Comparison of ENCODE assay signal across 16 cellular contexts in genomic region chr17:27521281-27522027, GRCh38.
DNase-seq lines count a peak whose midpoint lies in the region; ATAC-seq, FAIRE-seq and TF ChIP-seq lines count a peak whose summit lies in the region.
"Had no signal": no experiment of that assay in that cellular context is flagged by ENCODE, and none has a peak within 500 bp of the region (broad histone marks: within the 10 kb centered on the region; RNA-seq: fewer than 3 reads in every experiment).

No MANE protein-coding gene starts in this region.

- no TSS peak for BruUV-seq in HepG2 (replicated peaks; lab: Mats Ljungman, UMichigan)
- BruUV-seq in A673 (replicated peaks; lab: Mats Ljungman, UMichigan): no TSS peak

- H3K4me3 ChIP-seq in HepG2 (replicated peaks in 1 of 3; ENCODE audit: insufficient read depth in 1 of 3, low read depth in 2 of 3, low read length in 3 of 3) (peak overlapping the region in 1 of 3 experiments; percentile 58; a peak in 2 of 6 replicates), right lobe of liver (no peak overlapping the region), dorsolateral prefrontal cortex (no peak overlapping the region), A673 (ENCODE audit: low read depth, low read length, poor library complexity, severe bottlenecking) (no peak overlapping the region)
- H3K4me3 ChIP-seq: A549, Peyer's patch had no signal

- H3K36me3 ChIP-seq in HepG2 (replicated peaks in 1 of 2; ENCODE audit: control insufficient read depth in 1 of 2, insufficient read depth in 2 of 2, low read length in 2 of 2) (no peaks in the 10 kb centered on the region), right lobe of liver (no peaks in the 10 kb centered on the region), A673 (ENCODE audit: insufficient read depth, low read length, poor library complexity, severe bottlenecking) (no peaks in the 10 kb centered on the region)
- H3K36me3 ChIP-seq: Peyer's patch had no signal

- H3K27me3 ChIP-seq in HepG2 (ENCODE audit: control insufficient read depth in 1 of 2, insufficient read depth in 2 of 2, low read length in 2 of 2) (no peaks in the 10 kb centered on the region), right lobe of liver (no peaks in the 10 kb centered on the region), dorsolateral prefrontal cortex (no peaks in the 10 kb centered on the region), A673 (replicated peaks; ENCODE audit: insufficient read depth, low read depth, low read length, poor library complexity) (no peaks in the 10 kb centered on the region)
- H3K27me3 ChIP-seq: Peyer's patch had no signal

- intact Hi-C loops in HepG2 (cut with micrococcal nuclease; ENCODE audit: unreplicated experiment) (no loop called here), right lobe of liver (cut with DNase I) (no loop called here), dorsolateral prefrontal cortex (cut with DNase I) (loop anchor here in 1 of 2 donors (5.0 kb wide), 1 partner anchor 64 kb away; the partner anchor contains the start of gene KSR1), A673 (cut with micrococcal nuclease; ENCODE audit: unreplicated experiment) (loop anchor here (10.0 kb wide), 1 partner anchor 63 kb away; no protein-coding TSS in a partner anchor)

- no peak overlapping the region for H2AFZ ChIP-seq in HepG2 (ENCODE audit: low read length)

- H3K4me1 Mint-ChIP-seq in progenitor cell of endocrine pancreas (ENCODE audit: low read depth): peaks cover 31% of the 10 kb centered on the region

- H3K9me3 ChIP-seq in HepG2 (ENCODE audit: low read length) (no peaks in the 10 kb centered on the region), right lobe of liver (no peaks in the 10 kb centered on the region), A673 (ENCODE audit: low read depth, low read length, poor library complexity, severe bottlenecking) (no peaks in the 10 kb centered on the region)
- H3K9me3 ChIP-seq: A549, Peyer's patch had no signal

- H3K27ac ChIP-seq in HepG2 (ENCODE audit: extremely low read length, insufficient read depth, low read length) (peak overlapping the region; percentile 75), right lobe of liver (no peak overlapping the region), dorsolateral prefrontal cortex (peak overlapping the region in 43 of 59 donors; percentile 10 to 90 (median 78)), A673 (ENCODE audit: low read depth, low read length, poor library complexity, severe bottlenecking) (no peak overlapping the region)
- H3K27ac ChIP-seq: A549, Peyer's patch had no signal

- no peaks in the 10 kb centered on the region for H3K9me3 Mint-ChIP-seq in progenitor cell of endocrine pancreas (ENCODE audit: low read depth)

- no peak for TF ChIP-seq POLR2A in HepG2 (IDR thresholded peaks at IDR 0.05; ENCODE audit: insufficient read depth in 1 of 2, low read depth in 2 of 2, low read length in 2 of 2)
- TF ChIP-seq POLR2A in right lobe of liver (IDR thresholded peaks at IDR 0.05): no peak

- H3K36me3 Mint-ChIP-seq in progenitor cell of endocrine pancreas (ENCODE audit: insufficient read depth): no peaks in the 10 kb centered on the region

- 53% methylated on average over 5 of the region's 7 CpGs for WGBS in HepG2 (ENCODE audit: low lambda C conversion rate)
- 86% methylated on average over 6 of the region's 7 CpGs for WGBS in right lobe of liver (ENCODE audit: insufficient coverage, low coverage, low lambda C conversion rate, missing lambda C conversion rate)

- no peak for TF ChIP-seq RAD21 in HepG2 (CRISPR knock-in tag; IDR thresholded peaks at IDR 0.05)

- no peak for TF ChIP-seq EP300 in HepG2 (IDR thresholded peaks at IDR 0.05; ENCODE audit: low read depth in 2 of 2, low read length in 2 of 2)
- TF ChIP-seq EP300 in HepG2 (CRISPR knock-in tag; IDR thresholded peaks at IDR 0.05; ENCODE audit: borderline replicate concordance): no peak

- H3K9ac ChIP-seq in HepG2 (ENCODE audit: insufficient read depth, low read depth, low read length): no peak overlapping the region; the same call in 1 of the 2 replicates

- peak overlapping the region; percentile 73 for H3K4me2 ChIP-seq in HepG2 (ENCODE audit: low read depth, low read length)
- H3K4me2 ChIP-seq: A549 had no signal

- no peak for FAIRE-seq in HepG2 (lab: Jason Lieb, UNC)
- FAIRE-seq: A549, H54 had no signal

- CTCF ChIA-PET in HepG2 (lab: Yijun Ruan, JAX; ENCODE audit: low intra/inter-chr PET ratio, low total read pairs) (no interaction called here), A673 (lab: Charles Lee) (no interaction called here)

- H3K4me3 Mint-ChIP-seq in progenitor cell of endocrine pancreas (ENCODE audit: low read depth): no peak overlapping the region

- H4K20me1 ChIP-seq in HepG2 (ENCODE audit: insufficient read depth, low read length): no peaks in the 10 kb centered on the region

- POLR2A ChIA-PET in HepG2 (lab: Yijun Ruan, JAX): interaction anchor here (0.7 to 2.6 kb wide), 8 partner anchors 9 to 45 kb away, joined by 3 to 15 read pairs (median 6); no protein-coding TSS in a partner anchor
- POLR2A ChIA-PET in A673 (lab: Charles Lee; ENCODE audit: low non-redundant PET): interaction anchor here (0.7 kb wide), 1 partner anchor 11 kb away, joined by 6 read pairs; no protein-coding TSS in a partner anchor

- H3K4me1 ChIP-seq in HepG2 (ENCODE audit: insufficient read depth, low read length) (peaks cover 80% of the 10 kb centered on the region), right lobe of liver (peaks cover 0 to 3% (median under 1%) of the 10 kb centered on the region in 4 donors), A673 (ENCODE audit: insufficient read depth, low read length, poor library complexity, severe bottlenecking) (peaks cover 6% of the 10 kb centered on the region)

- peaks cover 43% of the 10 kb centered on the region for H3K79me2 ChIP-seq in HepG2 (ENCODE audit: insufficient read depth, low read length)

- ATAC-seq in HepG2 (peak; percentile 18), right lobe of liver (no peak)
- ATAC-seq: A549 had no signal

- peak; percentile 29 for DNase-seq in HepG2 (ENCODE audit: low spot score)
- DNase-seq in right lobe of liver: no peak
- no peak for DNase-seq in dorsolateral prefrontal cortex
- DNase-seq in progenitor cell of endocrine pancreas (ENCODE audit: low spot score, unreplicated experiment): no peak
- no peak for DNase-seq in NCI-H524 treated with DMSO at 0.1 percent for 48 hours (lab: John Stamatoyannopoulos, UW)
- DNase-seq in NCI-H2081 (lab: John Stamatoyannopoulos, UW): no peak
- no peak for DNase-seq in AML-193 (lab: John Stamatoyannopoulos, UW)
- DNase-seq in A673 (ENCODE audit: low spot score): no peak
- DNase-seq: DND-41, GDM1, NCI-H187 treated with DMSO at 0.1 percent for 48 hours, NCI-H2171 treated with DMSO at 0.1 percent for 48 hours, Peyer's patch, SHP77 had no signal

- no peaks in the 10 kb centered on the region for H3K27me3 Mint-ChIP-seq in progenitor cell of endocrine pancreas

- in situ Hi-C loops in HepG2 (cut with HindIII; ENCODE audit: extremely low pct_ligation_motif_present, low pct_unique_long_range_greater_than_20kb): no loop called here

- H3K27ac Mint-ChIP-seq in progenitor cell of endocrine pancreas: peak overlapping the region; percentile 76

- TF ChIP-seq CTCF in HepG2 (CRISPR knock-in tag; IDR thresholded peaks at IDR 0.05) (no peak), right lobe of liver (IDR thresholded peaks at IDR 0.05) (no peak), dorsolateral prefrontal cortex (IDR thresholded peaks at IDR 0.05 in 54 of 56, conservative IDR thresholded peaks at IDR 0.05 in 2 of 56; ENCODE audit: low read depth in 1 of 56, partially characterized antibody in 56 of 56) (no peak), progenitor cell of endocrine pancreas (IDR thresholded peaks at IDR 0.05; ENCODE audit: unreplicated experiment) (no peak), A673 (conservative IDR thresholded peaks at IDR 0.05; ENCODE audit: low read depth, low read length) (no peak)

TF ChIP-seq in HepG2, 621 proteins besides CTCF, POLR2A, EP300 and RAD21 (continues in another document):
- TF ChIP-seq ZNF703 (CRISPR knock-in tag; IDR thresholded peaks at IDR 0.05; ENCODE audit: borderline replicate concordance) (no peak), ZNF362 (CRISPR knock-in tag; IDR thresholded peaks at IDR 0.05; ENCODE audit: borderline replicate concordance) (peak; percentile 38; the same call in 1 of the 2 replicates), ZNF615 (CRISPR knock-in tag; IDR thresholded peaks at IDR 0.05; ENCODE audit: borderline replicate concordance) (no peak), ZNF12 (CRISPR knock-in tag; IDR thresholded peaks at IDR 0.05) (0 out of 2 replicates have a peak, but pooled peaks have one; percentile 35), ZNF543 (CRISPR knock-in tag; IDR thresholded peaks at IDR 0.05) (0 out of 2 replicates have a peak, but pooled peaks have one; percentile 24), FOXK2 (IDR thresholded peaks at IDR 0.05) (no peak), ZNF30 (CRISPR knock-in tag; IDR thresholded peaks at IDR 0.05) (no peak), TERF1 (CRISPR knock-in tag; IDR thresholded peaks at IDR 0.05) (no peak), ZNF121 (CRISPR knock-in tag; IDR thresholded peaks at IDR 0.05) (peak; percentile 91), AKAP8 (CRISPR knock-in tag; IDR thresholded peaks at IDR 0.05) (no peak), ZMYM2 (CRISPR knock-in tag; IDR thresholded peaks at IDR 0.05) (0 out of 2 replicates have a peak, but pooled peaks have one; percentile 37), ZNF331 (CRISPR knock-in tag; IDR thresholded peaks at IDR 0.05) (no peak), ZNF256 (CRISPR knock-in tag; conservative IDR thresholded peaks at IDR 0.05) (no peak), TCF12 (IDR thresholded peaks at IDR 0.05) (no peak), TCF12 (CRISPR knock-in tag; IDR thresholded peaks at IDR 0.05) (no peak)

Comparison
In these comparisons a context has a peak if more than half of its experiments do, and no peak if none do; other contexts are left out.
1. H3K27ac ChIP-seq: peak in HepG2 (single experiment) and dorsolateral prefrontal cortex (43 of 59); none in right lobe of liver (0 of 3) and A673 (single experiment).